Comparison of ENCODE assay signal across 3 cellular contexts in genomic region chr15:48168626-48169025, GRCh38.
A peak's percentile ranks its signal among the peaks of the same experiment; 100 is the strongest.
TF ChIP-seq lines count a peak whose summit lies in the region.

No MANE protein-coding gene starts in this region.

TF ChIP-seq in A549, 52 proteins besides CTCF, POLR2A, EP300 and RAD21:
- TF ChIP-seq TFCP2L1 (CRISPR knock-in tag; IDR thresholded peaks at IDR 0.05) (no peak), MAFK (IDR thresholded peaks at IDR 0.05; ENCODE audit: partially characterized antibody) (peak; percentile 80), CEBPB (IDR thresholded peaks at IDR 0.05) (no peak)
TF ChIP-seq in A549: peak in this region for 1.

TF ChIP-seq in IMR-90, 13 proteins besides CTCF, POLR2A, EP300 and RAD21:
- no peak for TF ChIP-seq CHD1 (IDR thresholded peaks at IDR 0.05; ENCODE audit: low read depth, low read length)
- TF ChIP-seq MAFK (IDR thresholded peaks at IDR 0.05; ENCODE audit: low read depth, low read length) = peak; percentile 89

TF ChIP-seq in K562, 482 proteins besides CTCF, POLR2A, EP300 and RAD21:
- TF ChIP-seq, protein P1, sequence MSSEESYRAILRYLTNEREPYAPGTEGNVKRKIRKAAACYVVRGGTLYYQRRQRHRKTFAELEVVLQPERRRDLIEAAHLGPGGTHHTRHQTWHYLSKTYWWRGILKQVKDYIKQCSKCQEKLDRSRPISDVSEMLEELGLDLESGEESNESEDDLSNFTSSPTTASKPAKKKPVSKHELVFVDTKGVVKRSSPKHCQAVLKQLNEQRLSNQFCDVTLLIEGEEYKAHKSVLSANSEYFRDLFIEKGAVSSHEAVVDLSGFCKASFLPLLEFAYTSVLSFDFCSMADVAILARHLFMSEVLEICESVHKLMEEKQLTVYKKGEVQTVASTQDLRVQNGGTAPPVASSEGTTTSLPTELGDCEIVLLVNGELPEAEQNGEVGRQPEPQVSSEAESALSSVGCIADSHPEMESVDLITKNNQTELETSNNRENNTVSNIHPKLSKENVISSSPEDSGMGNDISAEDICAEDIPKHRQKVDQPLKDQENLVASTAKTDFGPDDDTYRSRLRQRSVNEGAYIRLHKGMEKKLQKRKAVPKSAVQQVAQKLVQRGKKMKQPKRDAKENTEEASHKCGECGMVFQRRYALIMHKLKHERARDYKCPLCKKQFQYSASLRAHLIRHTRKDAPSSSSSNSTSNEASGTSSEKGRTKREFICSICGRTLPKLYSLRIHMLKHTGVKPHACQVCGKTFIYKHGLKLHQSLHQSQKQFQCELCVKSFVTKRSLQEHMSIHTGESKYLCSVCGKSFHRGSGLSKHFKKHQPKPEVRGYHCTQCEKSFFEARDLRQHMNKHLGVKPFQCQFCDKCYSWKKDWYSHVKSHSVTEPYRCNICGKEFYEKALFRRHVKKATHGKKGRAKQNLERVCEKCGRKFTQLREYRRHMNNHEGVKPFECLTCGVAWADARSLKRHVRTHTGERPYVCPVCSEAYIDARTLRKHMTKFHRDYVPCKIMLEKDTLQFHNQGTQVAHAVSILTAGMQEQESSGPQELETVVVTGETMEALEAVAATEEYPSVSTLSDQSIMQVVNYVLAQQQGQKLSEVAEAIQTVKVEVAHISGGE (CRISPR knock-in tag; IDR thresholded peaks at IDR 0.05) = no peak
- no peak for TF ChIP-seq RUNX1 (IDR thresholded peaks at IDR 0.05; ENCODE audit: low read depth)
- no peak for TF ChIP-seq HSF4 (CRISPR knock-in tag; IDR thresholded peaks at IDR 0.05; ENCODE audit: borderline replicate concordance)
- TF ChIP-seq ZKSCAN1 (IDR thresholded peaks at IDR 0.05; ENCODE audit: low read depth, low read length) = no peak
- TF ChIP-seq MAFK (IDR thresholded peaks at IDR 0.05; ENCODE audit: low read length) = peak; percentile 35; the same call in 1 of the 2 replicates
- TF ChIP-seq, protein P2, sequence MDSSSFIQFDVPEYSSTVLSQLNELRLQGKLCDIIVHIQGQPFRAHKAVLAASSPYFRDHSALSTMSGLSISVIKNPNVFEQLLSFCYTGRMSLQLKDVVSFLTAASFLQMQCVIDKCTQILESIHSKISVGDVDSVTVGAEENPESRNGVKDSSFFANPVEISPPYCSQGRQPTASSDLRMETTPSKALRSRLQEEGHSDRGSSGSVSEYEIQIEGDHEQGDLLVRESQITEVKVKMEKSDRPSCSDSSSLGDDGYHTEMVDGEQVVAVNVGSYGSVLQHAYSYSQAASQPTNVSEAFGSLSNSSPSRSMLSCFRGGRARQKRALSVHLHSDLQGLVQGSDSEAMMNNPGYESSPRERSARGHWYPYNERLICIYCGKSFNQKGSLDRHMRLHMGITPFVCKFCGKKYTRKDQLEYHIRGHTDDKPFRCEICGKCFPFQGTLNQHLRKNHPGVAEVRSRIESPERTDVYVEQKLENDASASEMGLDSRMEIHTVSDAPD (CRISPR knock-in tag; IDR thresholded peaks at IDR 0.05) = no peak
- no peak for TF ChIP-seq MAZ (CRISPR knock-in tag; conservative IDR thresholded peaks at IDR 0.05 in 1 of 2, IDR thresholded peaks at IDR 0.05 in 1 of 2)
- peak; percentile 54; the same call in 1 of the 2 replicates for TF ChIP-seq ZNF316 (IDR thresholded peaks at IDR 0.05)
- no peak for TF ChIP-seq LCOR (CRISPR knock-in tag; IDR thresholded peaks at IDR 0.05)
- peak; percentile 15; the same call in 1 of the 2 replicates for TF ChIP-seq C11orf30 (IDR thresholded peaks at IDR 0.05; ENCODE audit: low read depth)
- peak; percentile 57 for TF ChIP-seq MAFG (tag; conservative IDR thresholded peaks at IDR 0.05)
- TF ChIP-seq ASH1L (IDR thresholded peaks at IDR 0.05; ENCODE audit: borderline replicate concordance, low read depth, partially characterized antibody) = no peak
- TF ChIP-seq NCOA1 (IDR thresholded peaks at IDR 0.05; ENCODE audit: low read depth) = no peak
- TF ChIP-seq ZFX (CRISPR knock-in tag; IDR thresholded peaks at IDR 0.05) = no peak
- TF ChIP-seq ARID3B (CRISPR knock-in tag; IDR thresholded peaks at IDR 0.05; ENCODE audit: borderline replicate concordance) = no peak
- TF ChIP-seq, protein P3, sequence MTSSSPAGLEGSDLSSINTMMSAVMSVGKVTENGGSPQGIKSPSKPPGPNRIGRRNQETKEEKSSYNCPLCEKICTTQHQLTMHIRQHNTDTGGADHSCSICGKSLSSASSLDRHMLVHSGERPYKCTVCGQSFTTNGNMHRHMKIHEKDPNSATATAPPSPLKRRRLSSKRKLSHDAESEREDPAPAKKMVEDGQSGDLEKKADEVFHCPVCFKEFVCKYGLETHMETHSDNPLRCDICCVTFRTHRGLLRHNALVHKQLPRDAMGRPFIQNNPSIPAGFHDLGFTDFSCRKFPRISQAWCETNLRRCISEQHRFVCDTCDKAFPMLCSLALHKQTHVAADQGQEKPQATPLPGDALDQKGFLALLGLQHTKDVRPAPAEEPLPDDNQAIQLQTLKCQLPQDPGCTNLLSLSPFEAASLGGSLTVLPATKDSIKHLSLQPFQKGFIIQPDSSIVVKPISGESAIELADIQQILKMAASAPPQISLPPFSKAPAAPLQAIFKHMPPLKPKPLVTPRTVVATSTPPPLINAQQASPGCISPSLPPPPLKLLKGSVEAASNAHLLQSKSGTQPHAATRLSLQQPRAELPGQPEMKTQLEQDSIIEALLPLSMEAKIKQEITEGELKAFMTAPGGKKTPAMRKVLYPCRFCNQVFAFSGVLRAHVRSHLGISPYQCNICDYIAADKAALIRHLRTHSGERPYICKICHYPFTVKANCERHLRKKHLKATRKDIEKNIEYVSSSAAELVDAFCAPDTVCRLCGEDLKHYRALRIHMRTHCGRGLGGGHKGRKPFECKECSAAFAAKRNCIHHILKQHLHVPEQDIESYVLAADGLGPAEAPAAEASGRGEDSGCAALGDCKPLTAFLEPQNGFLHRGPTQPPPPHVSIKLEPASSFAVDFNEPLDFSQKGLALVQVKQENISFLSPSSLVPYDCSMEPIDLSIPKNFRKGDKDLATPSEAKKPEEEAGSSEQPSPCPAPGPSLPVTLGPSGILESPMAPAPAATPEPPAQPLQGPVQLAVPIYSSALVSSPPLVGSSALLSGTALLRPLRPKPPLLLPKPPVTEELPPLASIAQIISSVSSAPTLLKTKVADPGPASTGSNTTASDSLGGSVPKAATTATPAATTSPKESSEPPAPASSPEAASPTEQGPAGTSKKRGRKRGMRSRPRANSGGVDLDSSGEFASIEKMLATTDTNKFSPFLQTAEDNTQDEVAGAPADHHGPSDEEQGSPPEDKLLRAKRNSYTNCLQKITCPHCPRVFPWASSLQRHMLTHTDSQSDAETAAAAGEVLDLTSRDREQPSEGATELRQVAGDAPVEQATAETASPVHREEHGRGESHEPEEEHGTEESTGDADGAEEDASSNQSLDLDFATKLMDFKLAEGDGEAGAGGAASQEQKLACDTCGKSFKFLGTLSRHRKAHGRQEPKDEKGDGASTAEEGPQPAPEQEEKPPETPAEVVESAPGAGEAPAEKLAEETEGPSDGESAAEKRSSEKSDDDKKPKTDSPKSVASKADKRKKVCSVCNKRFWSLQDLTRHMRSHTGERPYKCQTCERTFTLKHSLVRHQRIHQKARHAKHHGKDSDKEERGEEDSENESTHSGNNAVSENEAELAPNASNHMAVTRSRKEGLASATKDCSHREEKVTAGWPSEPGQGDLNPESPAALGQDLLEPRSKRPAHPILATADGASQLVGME (CRISPR knock-in tag; IDR thresholded peaks at IDR 0.05) = no peak
- no peak for TF ChIP-seq NCOA2 (IDR thresholded peaks at IDR 0.05; ENCODE audit: partially characterized antibody in 2 of 2)
- peak; percentile 40; the same call in 1 of the 2 replicates for TF ChIP-seq MAFF (IDR thresholded peaks at IDR 0.05; ENCODE audit: low read length)
